ENCODE assay signal across 8 cellular contexts in genomic region chr17:82419471-82419995, GRCh38. TPM values are rescaled to one million over a fixed set of nuclear protein-coding genes. Genes with fewer than 3 reads are reported as not detected.
DNase-seq lines count a peak whose midpoint lies in the region; ATAC-seq and TF ChIP-seq lines count a peak whose summit lies in the region.

No MANE protein-coding gene starts in this region.

- H3K27me3 ChIP-seq in DND-41 (ENCODE audit: insufficient read depth, low read length, poor library complexity) (no peaks in the 10 kb centered on the region), duodenal mucosa (ENCODE audit: control insufficient read depth in 1 of 2, insufficient read depth in 2 of 2, low read length in 2 of 2) (no peaks in the 10 kb centered on the region), neuron (ENCODE audit: insufficient read depth, low read length) (no peaks in the 10 kb centered on the region), gastroesophageal sphincter (no peaks in the 10 kb centered on the region), uterus (no peaks in the 10 kb centered on the region)

- TF ChIP-seq EP300 in gastroesophageal sphincter (IDR thresholded peaks at IDR 0.05): no peak

- TF ChIP-seq POLR2A in gastroesophageal sphincter (IDR thresholded peaks at IDR 0.05) (no peak), uterus (IDR thresholded peaks at IDR 0.05) (no peak)

- DNase-seq in DND-41 (no peak), NAMALWA (ENCODE audit: low spot score) (peak; percentile 56), omental fat pad (ENCODE audit: low spot score) (no peak), uterus (no peak)
- no peak for DNase-seq in stimulated activated naive CD4-positive, alpha-beta T cell treated with Interleukin-2 at 50 U/mL for 16 hours (lab: John Stamatoyannopoulos, UW)

- TF ChIP-seq CTCF in DND-41 (IDR thresholded peaks at IDR 0.05; ENCODE audit: borderline replicate concordance, extremely low read depth, low read length, poor library complexity, severe bottlenecking): no peak
- no peak for TF ChIP-seq CTCF in omental fat pad (IDR thresholded peaks at IDR 0.05)
- TF ChIP-seq CTCF in gastroesophageal sphincter (IDR thresholded peaks at IDR 0.05): no peak
- no peak for TF ChIP-seq CTCF in uterus (IDR thresholded peaks at IDR 0.05)

- H3K4me3 ChIP-seq in DND-41 (ENCODE audit: low read depth in 1 of 2, low read length in 2 of 2) (peak overlapping the region; percentile 81 to 95; a peak in 3 of 4 replicates), duodenal mucosa (ENCODE audit: low read depth in 1 of 2, low read length in 2 of 2) (peak overlapping the region; percentile 82 to 90), neuron (ENCODE audit: low read length) (peak overlapping the region; percentile 84), gastroesophageal sphincter (peak overlapping the region in 1 of 2 donors; percentile 72), uterus (no peak overlapping the region)

- 78 to 93% methylated on average over 3 of the region's 3 CpGs for WGBS in gastroesophageal sphincter (ENCODE audit: low coverage in 1 of 2), 2 donors

- intact Hi-C loops in uterus (cut with DNase I; ENCODE audit: low total_unique reads): no loop called here

- peaks cover 35% of the 10 kb centered on the region for H3K4me1 ChIP-seq in DND-41 (ENCODE audit: insufficient read depth, low read length)
- H3K4me1 ChIP-seq in duodenal mucosa (ENCODE audit: control insufficient read depth in 1 of 2, insufficient read depth in 2 of 2, low read length in 2 of 2): peaks cover 18 to 19% of the 10 kb centered on the region in 2 donors
- H3K4me1 ChIP-seq in neuron (ENCODE audit: insufficient read depth, low read length): peaks cover 19% of the 10 kb centered on the region
- peaks cover 0 to 39% (median 5%) of the 10 kb centered on the region in 3 donors for H3K4me1 ChIP-seq in gastroesophageal sphincter
- H3K4me1 ChIP-seq in uterus: peaks cover 0 to 3% of the 10 kb centered on the region in 2 donors

- ATAC-seq in DND-41 (ENCODE audit: insufficient read depth, low read depth) (no peak), omental fat pad (ENCODE audit: low FRiP score) (no peak), gastroesophageal sphincter (no peak)

- peak overlapping the region; percentile 97 for H3K4me2 ChIP-seq in DND-41 (ENCODE audit: insufficient read depth, low read length)

- H3K9me3 ChIP-seq in DND-41 (ENCODE audit: insufficient read depth, low read length, severe bottlenecking) (no peaks in the 10 kb centered on the region), duodenal mucosa (ENCODE audit: control insufficient read depth in 1 of 2, low read length in 2 of 2) (peaks cover 0 to 5% of the 10 kb centered on the region in 2 donors), neuron (ENCODE audit: low read length) (peaks cover 6% of the 10 kb centered on the region), gastroesophageal sphincter (peaks cover 0 to 11% (median 0%) of the 10 kb centered on the region in 3 donors), uterus (no peaks in the 10 kb centered on the region)

- peak overlapping the region; percentile 97 for H3K27ac ChIP-seq in DND-41 (ENCODE audit: low read length)
- no peak overlapping the region for H3K27ac ChIP-seq in duodenal mucosa (ENCODE audit: low read depth, low read length)
- H3K27ac ChIP-seq in gastroesophageal sphincter: no peak overlapping the region
- H3K27ac ChIP-seq in uterus: no peak overlapping the region

- H4K20me1 ChIP-seq in DND-41 (ENCODE audit: insufficient read depth, low read length): peaks cover 18% of the 10 kb centered on the region

- H3K79me2 ChIP-seq in DND-41 (ENCODE audit: insufficient read depth, low read length): peaks cover 38% of the 10 kb centered on the region

- H3K9ac ChIP-seq in DND-41 (ENCODE audit: low read depth, low read length) (peak overlapping the region; percentile 85), duodenal mucosa (ENCODE audit: low read depth in 1 of 2, low read length in 2 of 2) (peak overlapping the region; percentile 64 to 90)

- H2AFZ ChIP-seq in DND-41 (ENCODE audit: low read depth, low read length) (0 out of 2 replicates have a peak overlapping the region, but pooled peaks have one; percentile 93), neuron (ENCODE audit: low read depth, low read length) (no peak overlapping the region)

- H3K36me3 ChIP-seq in DND-41 (ENCODE audit: insufficient read depth, low read length) (peaks cover 27% of the 10 kb centered on the region), duodenal mucosa (ENCODE audit: control insufficient read depth in 1 of 2, insufficient read depth in 2 of 2, low read length in 2 of 2) (peaks cover 0 to 13% of the 10 kb centered on the region in 2 donors), neuron (ENCODE audit: insufficient read depth, low read length) (peaks cover 11% of the 10 kb centered on the region), gastroesophageal sphincter (peaks cover 0 to 31% of the 10 kb centered on the region in 2 donors), uterus (no peaks in the 10 kb centered on the region)

RNA-seq across cellular contexts. Expression of gene OGFOD3, which starts 1.1 kb away (rescaled TPM):
- total RNA-seq in omental fat pad (10 to 100 TPM; 22.9 to 31.6 (median 28.6) TPM), gastroesophageal sphincter (10 to 100 TPM; 26.4 to 39.5 (median 28.8) TPM), uterus (10 to 100 TPM; 15.0 to 44.4 (median 24.8) TPM)

RNA-seq across cellular contexts. Expression of gene HEXD, which starts 1.4 kb away (rescaled TPM):
- total RNA-seq in omental fat pad: 10 to 100 TPM; 29.1 to 66.4 (median 47.3) TPM
- 10 to 100 TPM; 13.9 to 31.9 (median 19.1) TPM for total RNA-seq in gastroesophageal sphincter
- total RNA-seq in uterus: 10 to 100 TPM; 15.9 to 53.7 (median 39.8) TPM

RNA-seq across cellular contexts. Expression of gene CYBC1, which starts 31.0 kb away (rescaled TPM):
- total RNA-seq in omental fat pad (10 to 100 TPM; 43.8 to 74.6 (median 68.4) TPM), gastroesophageal sphincter (10 to 100 TPM; 53.8 to 78.5 (median 59.4) TPM), uterus (10 to 100 TPM; 12.0 to 93.7 (median 32.5) TPM)

RNA-seq across cellular contexts. Expression of gene NARF, which starts 39.0 kb away (rescaled TPM):
- total RNA-seq in omental fat pad: 10 to 100 TPM; 31.8 to 48.7 (median 35.7) TPM
- 10 to 100 TPM; 30.4 to 78.1 (median 44.9) TPM for total RNA-seq in gastroesophageal sphincter
- 10 to 100 TPM; 15.3 to 55.5 (median 33.3) TPM for total RNA-seq in uterus

RNA-seq across cellular contexts. Expression of gene UTS2R, which starts 48.0 kb away (rescaled TPM):
- total RNA-seq in omental fat pad (not detected), gastroesophageal sphincter (not detected), uterus (not detected)

Comparison
In these comparisons a context has a peak if more than half of its experiments do, and no peak if none do; other contexts are left out.
1. H3K4me3 ChIP-seq: peak in DND-41 (2 of 2), duodenal mucosa (2 of 2) and neuron (single experiment); none in uterus (0 of 2).